ENCODE assay signal across 17 cellular contexts in genomic region chr3:16767006-16767405, GRCh38.
DNase-seq lines count a peak whose midpoint lies in the region; TF ChIP-seq lines count a peak whose summit lies in the region.
"Had no signal": no experiment of that assay in that cellular context is flagged by ENCODE, and none has a peak within 500 bp of the region (broad histone marks: within the 10 kb centered on the region; RNA-seq: fewer than 3 reads in every experiment).

No MANE protein-coding gene starts in this region.

- no peaks in the 10 kb centered on the region for H3K79me2 ChIP-seq in neural cell (replicated peaks; ENCODE audit: insufficient read depth, low read length)

- no peaks in the 10 kb centered on the region for H3K9me3 ChIP-seq in neural cell (ENCODE audit: low read length)

- H3K27me3 ChIP-seq in neural cell (ENCODE audit: insufficient read depth, low read depth, low read length) = no peaks in the 10 kb centered on the region
- H3K27me3 ChIP-seq: BLaER1 treated with 17β-estradiol and CSF1 and Interleukin-3, amounts not matched to agents 10 nM and 100 nM; brain microvascular endothelial cell had no signal

- H2AFZ ChIP-seq in neural cell (ENCODE audit: low read depth, low read length) = no peak overlapping the region

- H3F3A ChIP-seq in neural cell (ENCODE audit: insufficient read depth, low read length, poor library complexity, severe bottlenecking) = no peaks in the 10 kb centered on the region

- H4K20me1 ChIP-seq in neural cell (ENCODE audit: insufficient read depth) = no peaks in the 10 kb centered on the region
- H4K20me1 ChIP-seq: BLaER1 treated with 17β-estradiol and CSF1 and Interleukin-3, amounts not matched to agents 10 nM and 100 nM had no signal

- peak; percentile 12 for TF ChIP-seq RAD21 in neural cell (conservative IDR thresholded peaks at IDR 0.05)

- TF ChIP-seq CTCF in fibroblast of the aortic adventitia (IDR thresholded peaks at IDR 0.05; ENCODE audit: insufficient read depth, low read length) (peak; percentile 19), neural cell (IDR thresholded peaks at IDR 0.05; ENCODE audit: poor library complexity, severe bottlenecking) (no peak)

- DNase-seq in NCI-H524 (lab: John Stamatoyannopoulos, UW) (peak; percentile 11 to 70), NCI-H524 treated with DMSO at 0.1 percent for 48 hours (lab: John Stamatoyannopoulos, UW) (no peak), NCI-H82 (lab: John Stamatoyannopoulos, UW) (peak; percentile 66), fibroblast of the aortic adventitia (ENCODE audit: low read depth) (peak; percentile 26), SW 1271 (lab: John Stamatoyannopoulos, UW) (no peak), hippocampal formation (lab: John Stamatoyannopoulos, UW) (no peak)
- DNase-seq in activated T-cell treated with anti-CD3 and anti-CD28 coated beads, Interleukin-2, amount 50 U/mL, for 48 hours = no peak
- DNase-seq: activated effector memory CD4-positive, alpha-beta T cell treated with anti-CD3 and anti-CD28 coated beads, Interleukin-2, amount 50 U/mL, for 16 hours; brain microvascular endothelial cell; Calu3; cortex of kidney; foreskin melanocyte; NCI-H1092 treated with DMSO at 0.1 percent for 48 hours; NCI-H2029; T-helper 1 cell had no signal

- no peak overlapping the region for H3K9ac ChIP-seq in neural cell (ENCODE audit: low read length)
- H3K9ac ChIP-seq: BLaER1 treated with 17β-estradiol and CSF1 and Interleukin-3, amounts not matched to agents 10 nM and 100 nM had no signal

- no peak overlapping the region for H3K27ac ChIP-seq in neural cell (ENCODE audit: low read length)
- H3K27ac ChIP-seq: BLaER1 treated with 17β-estradiol and CSF1 and Interleukin-3, amounts not matched to agents 10 nM and 100 nM; brain microvascular endothelial cell had no signal

- H3K4me3 ChIP-seq in fibroblast of the aortic adventitia (ENCODE audit: low read depth, low read length) (no peak overlapping the region), neural cell (ENCODE audit: low read length) (no peak overlapping the region)
- H3K4me3 ChIP-seq: BLaER1 treated with 17β-estradiol and CSF1 and Interleukin-3, amounts not matched to agents 10 nM and 100 nM had no signal

- no peaks in the 10 kb centered on the region for H3K36me3 ChIP-seq in neural cell (ENCODE audit: insufficient read depth, low read length)
- H3K36me3 ChIP-seq: BLaER1 treated with 17β-estradiol and CSF1 and Interleukin-3, amounts not matched to agents 10 nM and 100 nM; brain microvascular endothelial cell had no signal

- no peak overlapping the region for H3K4me2 ChIP-seq in neural cell (ENCODE audit: low read length)

- no peak for TF ChIP-seq EP300 in neural cell (conservative IDR thresholded peaks at IDR 0.05; ENCODE audit: poor library complexity, severe bottlenecking)

- no peaks in the 10 kb centered on the region for H3K9me2 ChIP-seq in neural cell (ENCODE audit: insufficient read depth, low read length)

TF ChIP-seq in neural cell, 6 proteins besides CTCF, POLR2A, EP300 and RAD21:
- no peak for TF ChIP-seq EZH2 (IDR thresholded peaks at IDR 0.05; ENCODE audit: borderline replicate concordance, insufficient read depth, low read length, poor library complexity, severe bottlenecking)
- no peak for TF ChIP-seq SMC3 (conservative IDR thresholded peaks at IDR 0.05; ENCODE audit: poor library complexity)
- no peak for TF ChIP-seq MXI1 (conservative IDR thresholded peaks at IDR 0.05; ENCODE audit: poor library complexity, severe bottlenecking)
- TF ChIP-seq TAF1 (IDR thresholded peaks at IDR 0.05; ENCODE audit: low read depth) = no peak
- TF ChIP-seq REST (IDR thresholded peaks at IDR 0.05; ENCODE audit: borderline replicate concordance) = no peak
- TF ChIP-seq POLR2AphosphoS5 (IDR thresholded peaks at IDR 0.05) = no peak

Comparison
In these comparisons a context has a peak if more than half of its experiments do, and no peak if none do; other contexts are left out.
1. DNase-seq: peak in NCI-H524 (2 of 2), NCI-H82 (single experiment) and fibroblast of the aortic adventitia (single experiment); none in NCI-H524 treated with DMSO at 0.1 percent for 48 hours (single experiment), activated T-cell treated with anti-CD3 and anti-CD28 coated beads, Interleukin-2, amount 50 U/mL, for 48 hours (0 of 2), SW 1271 (0 of 2) and hippocampal formation (0 of 2).